ENCODE assay signal across 9 cellular contexts in genomic region chr9:37324691-37325490, GRCh38.
DNase-seq lines count a peak whose midpoint lies in the region; ATAC-seq and TF ChIP-seq lines count a peak whose summit lies in the region.
"Had no signal": no experiment of that assay in that cellular context is flagged by ENCODE, and none has a peak within 500 bp of the region (broad histone marks: within the 10 kb centered on the region; RNA-seq: fewer than 3 reads in every experiment).

No MANE protein-coding gene starts in this region.

- H3K4me1 ChIP-seq in right cardiac atrium (ENCODE audit: control insufficient read depth, insufficient read depth, low read length) (no peaks in the 10 kb centered on the region), lower lobe of right lung (no peaks in the 10 kb centered on the region)
- H3K4me1 ChIP-seq: ascending aorta had no signal

- H3K4me1 Mint-ChIP-seq in nephron = peaks cover 7% of the 10 kb centered on the region
- peaks cover 0 to 14% of the 10 kb centered on the region in 2 donors for H3K4me1 Mint-ChIP-seq in immature natural killer cell
- H3K4me1 Mint-ChIP-seq in natural killer cell = peaks cover 8 to 16% of the 10 kb centered on the region in 2 donors

- H3K9me3 ChIP-seq in right cardiac atrium (ENCODE audit: control insufficient read depth, low read length) (no peaks in the 10 kb centered on the region), lower lobe of right lung (no peaks in the 10 kb centered on the region)

- no peak overlapping the region for H3K4me3 ChIP-seq in right cardiac atrium (ENCODE audit: low read length)
- no peak overlapping the region for H3K4me3 ChIP-seq in lower lobe of right lung
- H3K4me3 ChIP-seq: ascending aorta had no signal

- no peaks in the 10 kb centered on the region for H3K27me3 Mint-ChIP-seq in nephron (ENCODE audit: low read depth)
- H3K27me3 Mint-ChIP-seq in immature natural killer cell (ENCODE audit: low read depth in 3 of 3) = no peaks in the 10 kb centered on the region
- H3K27me3 Mint-ChIP-seq in natural killer cell (ENCODE audit: low read depth in 2 of 2) = no peaks in the 10 kb centered on the region

- H3K27ac ChIP-seq in right cardiac atrium (ENCODE audit: low read length) = no peak overlapping the region
- no peak overlapping the region for H3K27ac ChIP-seq in lower lobe of right lung
- H3K27ac ChIP-seq: ascending aorta had no signal

- peaks cover 4% of the 10 kb centered on the region for H3K9me3 Mint-ChIP-seq in nephron
- H3K9me3 Mint-ChIP-seq in immature natural killer cell = no peaks in the 10 kb centered on the region
- no peaks in the 10 kb centered on the region for H3K9me3 Mint-ChIP-seq in natural killer cell

- H3K36me3 ChIP-seq in lower lobe of right lung = no peaks in the 10 kb centered on the region
- H3K36me3 ChIP-seq: ascending aorta had no signal

- H3K4me3 Mint-ChIP-seq in nephron = no peak overlapping the region
- H3K4me3 Mint-ChIP-seq in immature natural killer cell = no peak overlapping the region
- H3K4me3 Mint-ChIP-seq in natural killer cell = no peak overlapping the region

- WGBS in right cardiac atrium = 82% methylated on average over 5 of the region's 5 CpGs

- peak; percentile 32 for ATAC-seq in GM18909 (IDR thresholded peaks at IDR 0.05; ENCODE audit: poor library complexity, unreplicated experiment)
- ATAC-seq in HG02938 (IDR thresholded peaks at IDR 0.05; ENCODE audit: unreplicated experiment) = peak; percentile 25
- no peak for ATAC-seq in right cardiac atrium
- ATAC-seq in lower lobe of right lung = no peak
- no peak for ATAC-seq in natural killer cell

- H3K36me3 Mint-ChIP-seq in nephron (ENCODE audit: low read depth) = peaks cover 9% of the 10 kb centered on the region
- H3K36me3 Mint-ChIP-seq in immature natural killer cell = peaks cover 3 to 13% (median 9%) of the 10 kb centered on the region in 3 donors
- H3K36me3 Mint-ChIP-seq in natural killer cell = no peaks in the 10 kb centered on the region

- TF ChIP-seq CTCF in nephron (IDR thresholded peaks at IDR 0.05; ENCODE audit: unreplicated experiment in 3 of 3) = no peak
- TF ChIP-seq CTCF in lower lobe of right lung (IDR thresholded peaks at IDR 0.05) = no peak
- no peak for TF ChIP-seq CTCF in natural killer cell (IDR thresholded peaks at IDR 0.05)

- intact Hi-C loops in right cardiac atrium (cut with DNase I) (no loop called here), lower lobe of right lung (cut with DNase I) (no loop called here), natural killer cell (cut with micrococcal nuclease) (loop anchor here (5.0 kb wide), 1 partner anchor 328 kb away; no protein-coding TSS in a partner anchor)

- DNase-seq in NCI-H446 treated with DMSO at 0.1 percent for 48 hours (lab: John Stamatoyannopoulos, UW) (peak; percentile 64), right cardiac atrium (no peak), lower lobe of right lung (no peak), immature natural killer cell (no peak), natural killer cell (no peak)

- H3K27me3 ChIP-seq in right cardiac atrium (ENCODE audit: control insufficient read depth, insufficient read depth) (no peaks in the 10 kb centered on the region), lower lobe of right lung (ENCODE audit: low read depth) (no peaks in the 10 kb centered on the region)
- H3K27me3 ChIP-seq: ascending aorta had no signal

- H3K27ac Mint-ChIP-seq in nephron (peak overlapping the region; percentile 10 to 32 (median 20)), immature natural killer cell (peak overlapping the region in 2 of 6 donors; percentile 4 to 27), natural killer cell (peak overlapping the region in 1 of 2 donors; percentile 12)

Comparison
In these comparisons a context has a peak if more than half of its experiments do, and no peak if none do; other contexts are left out.
1. ATAC-seq: peak in GM18909 (single experiment) and HG02938 (single experiment); none in right cardiac atrium (0 of 2), lower lobe of right lung (0 of 2) and natural killer cell (0 of 3).